ENCODE assay signal across 1 cellular context in the genomic region with DNA sequence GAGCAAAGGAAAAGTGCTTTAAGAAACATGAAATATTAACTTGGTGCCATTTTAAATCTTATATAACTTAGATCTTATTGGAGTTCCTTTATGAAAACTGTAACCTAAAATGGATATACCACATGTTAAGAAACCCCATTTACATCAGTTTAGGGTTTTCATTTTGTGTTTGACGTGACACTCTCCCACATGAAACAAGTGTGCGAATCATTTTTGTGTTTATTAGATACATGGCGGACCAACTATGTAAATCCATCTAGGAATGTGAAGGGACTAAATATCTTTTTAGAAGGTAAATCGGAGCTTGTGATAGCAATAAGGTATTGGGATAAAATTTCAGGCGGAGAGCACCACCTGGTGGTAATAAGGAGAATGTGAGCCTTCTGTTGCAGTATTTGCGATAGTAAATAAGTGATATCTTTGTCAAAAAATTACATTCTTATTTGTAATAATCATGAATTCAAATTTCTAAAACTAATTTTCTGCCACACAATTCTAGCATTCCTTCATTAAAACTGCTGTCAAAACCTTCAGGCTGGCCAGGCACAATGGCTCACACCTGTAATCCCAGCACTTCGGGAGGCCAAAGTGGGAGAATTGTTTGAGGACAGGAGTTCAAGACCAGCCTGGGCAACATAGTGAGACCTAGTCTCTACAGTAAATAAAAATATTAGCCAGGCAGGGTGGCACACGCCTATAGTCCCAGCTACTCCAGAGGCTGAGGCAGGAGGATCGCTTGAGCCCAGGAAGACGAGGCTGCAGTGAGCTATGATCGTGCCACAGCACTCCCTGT.
TF ChIP-seq lines count a peak whose summit lies in the region.

No MANE protein-coding gene starts in this region.

TF ChIP-seq in K562, 482 proteins besides CTCF, POLR2A, EP300 and RAD21 (continued from another document and continues in another):
- no peak for TF ChIP-seq HOMEZ (CRISPR knock-in tag; IDR thresholded peaks at IDR 0.05)
- TF ChIP-seq TBP (optimal IDR thresholded peaks at IDR 0.05; ENCODE audit: low read depth, low read length), result no peak
- TF ChIP-seq ZNF551 (CRISPR knock-in tag; IDR thresholded peaks at IDR 0.05), result no peak
- peak; percentile 34; the same call in 1 of the 2 replicates for TF ChIP-seq EP400 (IDR thresholded peaks at IDR 0.05)
- no peak for TF ChIP-seq E2F4 (CRISPR knock-in tag; IDR thresholded peaks at IDR 0.05; ENCODE audit: low read depth)
- TF ChIP-seq, protein P1, sequence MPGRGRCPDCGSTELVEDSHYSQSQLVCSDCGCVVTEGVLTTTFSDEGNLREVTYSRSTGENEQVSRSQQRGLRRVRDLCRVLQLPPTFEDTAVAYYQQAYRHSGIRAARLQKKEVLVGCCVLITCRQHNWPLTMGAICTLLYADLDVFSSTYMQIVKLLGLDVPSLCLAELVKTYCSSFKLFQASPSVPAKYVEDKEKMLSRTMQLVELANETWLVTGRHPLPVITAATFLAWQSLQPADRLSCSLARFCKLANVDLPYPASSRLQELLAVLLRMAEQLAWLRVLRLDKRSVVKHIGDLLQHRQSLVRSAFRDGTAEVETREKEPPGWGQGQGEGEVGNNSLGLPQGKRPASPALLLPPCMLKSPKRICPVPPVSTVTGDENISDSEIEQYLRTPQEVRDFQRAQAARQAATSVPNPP (IDR thresholded peaks at IDR 0.05; ENCODE audit: borderline replicate concordance, insufficient read depth, insufficient read length), result no peak
- peak; percentile 39 for TF ChIP-seq ZNF592 (IDR thresholded peaks at IDR 0.05)
- no peak for TF ChIP-seq CGGBP1 (CRISPR knock-in tag; IDR thresholded peaks at IDR 0.05)
- no peak for TF ChIP-seq EWSR1 (IDR thresholded peaks at IDR 0.05; ENCODE audit: borderline replicate concordance, low read depth, partially characterized antibody)
- no peak for TF ChIP-seq ZNF224 (CRISPR knock-in tag; IDR thresholded peaks at IDR 0.05)
- no peak for TF ChIP-seq MAFG (tag; conservative IDR thresholded peaks at IDR 0.05)
- TF ChIP-seq ZNF12 (CRISPR knock-in tag; IDR thresholded peaks at IDR 0.05), result no peak
- peak; percentile 83 for TF ChIP-seq BRD9 (IDR thresholded peaks at IDR 0.05; ENCODE audit: low read depth, partially characterized antibody)
- no peak for TF ChIP-seq ZNF583 (CRISPR knock-in tag; IDR thresholded peaks at IDR 0.05)
- no peak for TF ChIP-seq HEY1 (CRISPR knock-in tag; IDR thresholded peaks at IDR 0.05; ENCODE audit: borderline replicate concordance)
- TF ChIP-seq CREBBP (IDR thresholded peaks at IDR 0.05; ENCODE audit: low read depth, low read length), result no peak
- no peak for TF ChIP-seq RFX7 (CRISPR knock-in tag; IDR thresholded peaks at IDR 0.05)
- no peak for TF ChIP-seq TAF1 (IDR thresholded peaks at IDR 0.05; ENCODE audit: control insufficient read depth, extremely low read depth, insufficient read depth, low read length, severe bottlenecking)
- no peak for TF ChIP-seq ZNF197 (CRISPR knock-in tag; IDR thresholded peaks at IDR 0.05; ENCODE audit: low read depth)
- no peak for TF ChIP-seq CBX8 (IDR thresholded peaks at IDR 0.05; ENCODE audit: borderline replicate concordance, extremely low read depth, low read depth, low read length, poor library complexity, severe bottlenecking)
- no peak for TF ChIP-seq RBFOX2 (IDR thresholded peaks at IDR 0.05; ENCODE audit: low read depth, low read length)
- TF ChIP-seq ADNP (tag; IDR thresholded peaks at IDR 0.05), result no peak
- no peak for TF ChIP-seq HDAC2 (IDR thresholded peaks at IDR 0.05)
- no peak for TF ChIP-seq PRMT5 (CRISPR knock-in tag; IDR thresholded peaks at IDR 0.05)
- no peak for TF ChIP-seq SMAD3 (CRISPR knock-in tag; conservative IDR thresholded peaks at IDR 0.05)
- TF ChIP-seq, protein P2, sequence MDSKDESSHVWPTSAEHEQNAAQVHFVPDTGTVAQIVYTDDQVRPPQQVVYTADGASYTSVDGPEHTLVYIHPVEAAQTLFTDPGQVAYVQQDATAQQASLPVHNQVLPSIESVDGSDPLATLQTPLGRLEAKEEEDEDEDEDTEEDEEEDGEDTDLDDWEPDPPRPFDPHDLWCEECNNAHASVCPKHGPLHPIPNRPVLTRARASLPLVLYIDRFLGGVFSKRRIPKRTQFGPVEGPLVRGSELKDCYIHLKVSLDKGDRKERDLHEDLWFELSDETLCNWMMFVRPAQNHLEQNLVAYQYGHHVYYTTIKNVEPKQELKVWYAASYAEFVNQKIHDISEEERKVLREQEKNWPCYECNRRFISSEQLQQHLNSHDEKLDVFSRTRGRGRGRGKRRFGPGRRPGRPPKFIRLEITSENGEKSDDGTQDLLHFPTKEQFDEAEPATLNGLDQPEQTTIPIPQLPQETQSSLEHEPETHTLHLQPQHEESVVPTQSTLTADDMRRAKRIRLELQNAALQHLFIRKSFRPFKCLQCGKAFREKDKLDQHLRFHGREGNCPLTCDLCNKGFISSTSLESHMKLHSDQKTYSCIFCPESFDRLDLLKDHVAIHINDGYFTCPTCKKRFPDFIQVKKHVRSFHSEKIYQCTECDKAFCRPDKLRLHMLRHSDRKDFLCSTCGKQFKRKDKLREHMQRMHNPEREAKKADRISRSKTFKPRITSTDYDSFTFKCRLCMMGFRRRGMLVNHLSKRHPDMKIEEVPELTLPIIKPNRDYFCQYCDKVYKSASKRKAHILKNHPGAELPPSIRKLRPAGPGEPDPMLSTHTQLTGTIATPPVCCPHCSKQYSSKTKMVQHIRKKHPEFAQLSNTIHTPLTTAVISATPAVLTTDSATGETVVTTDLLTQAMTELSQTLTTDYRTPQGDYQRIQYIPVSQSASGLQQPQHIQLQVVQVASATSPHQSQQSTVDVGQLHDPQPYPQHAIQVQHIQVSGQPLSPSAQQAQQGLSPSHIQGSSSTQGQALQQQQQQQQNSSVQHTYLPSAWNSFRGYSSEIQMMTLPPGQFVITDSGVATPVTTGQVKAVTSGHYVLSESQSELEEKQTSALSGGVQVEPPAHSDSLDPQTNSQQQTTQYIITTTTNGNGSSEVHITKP (IDR thresholded peaks at IDR 0.05; ENCODE audit: partially characterized antibody), result no peak
- TF ChIP-seq ZFP36 (IDR thresholded peaks at IDR 0.05; ENCODE audit: low read depth, low read length, partially characterized antibody), result no peak
- TF ChIP-seq TFE3 (CRISPR knock-in tag; IDR thresholded peaks at IDR 0.05), result no peak
- TF ChIP-seq, protein P3, sequence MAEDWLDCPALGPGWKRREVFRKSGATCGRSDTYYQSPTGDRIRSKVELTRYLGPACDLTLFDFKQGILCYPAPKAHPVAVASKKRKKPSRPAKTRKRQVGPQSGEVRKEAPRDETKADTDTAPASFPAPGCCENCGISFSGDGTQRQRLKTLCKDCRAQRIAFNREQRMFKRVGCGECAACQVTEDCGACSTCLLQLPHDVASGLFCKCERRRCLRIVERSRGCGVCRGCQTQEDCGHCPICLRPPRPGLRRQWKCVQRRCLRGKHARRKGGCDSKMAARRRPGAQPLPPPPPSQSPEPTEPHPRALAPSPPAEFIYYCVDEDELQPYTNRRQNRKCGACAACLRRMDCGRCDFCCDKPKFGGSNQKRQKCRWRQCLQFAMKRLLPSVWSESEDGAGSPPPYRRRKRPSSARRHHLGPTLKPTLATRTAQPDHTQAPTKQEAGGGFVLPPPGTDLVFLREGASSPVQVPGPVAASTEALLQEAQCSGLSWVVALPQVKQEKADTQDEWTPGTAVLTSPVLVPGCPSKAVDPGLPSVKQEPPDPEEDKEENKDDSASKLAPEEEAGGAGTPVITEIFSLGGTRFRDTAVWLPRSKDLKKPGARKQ (CRISPR knock-in tag; IDR thresholded peaks at IDR 0.05), result no peak
- no peak for TF ChIP-seq THRB (CRISPR knock-in tag; conservative IDR thresholded peaks at IDR 0.05)
- no peak for TF ChIP-seq ZNF511 (CRISPR knock-in tag; IDR thresholded peaks at IDR 0.05)
- no peak for TF ChIP-seq HES1 (IDR thresholded peaks at IDR 0.05; ENCODE audit: low read depth)
- TF ChIP-seq RBM14 (IDR thresholded peaks at IDR 0.05; ENCODE audit: borderline replicate concordance, insufficient read depth, low read depth, low read length), result no peak
- TF ChIP-seq KDM1A (IDR thresholded peaks at IDR 0.05), result no peak
- TF ChIP-seq SREBF2 (CRISPR knock-in tag; IDR thresholded peaks at IDR 0.05), result no peak
- peak in 1 of 2 experiments; percentile 18; a peak in 1 of 4 replicates for TF ChIP-seq CSDE1 (IDR thresholded peaks at IDR 0.05)
- TF ChIP-seq BCL6 (CRISPR knock-in tag; IDR thresholded peaks at IDR 0.05), result no peak
- peak; percentile 17; the same call in 1 of the 2 replicates for TF ChIP-seq GATAD2B (IDR thresholded peaks at IDR 0.05; ENCODE audit: borderline replicate concordance)
- no peak for TF ChIP-seq ZBED1 (IDR thresholded peaks at IDR 0.05)
